In genomic region chr5:135930949-135931295, GRCh38 we compare ENCODE assay signal across 1 cellular context.
TF ChIP-seq lines count a peak whose summit lies in the region.

No MANE protein-coding gene starts in this region.

TF ChIP-seq in HepG2, 621 proteins besides CTCF, POLR2A, EP300 and RAD21 (continued from another document):
- TF ChIP-seq, protein P1, sequence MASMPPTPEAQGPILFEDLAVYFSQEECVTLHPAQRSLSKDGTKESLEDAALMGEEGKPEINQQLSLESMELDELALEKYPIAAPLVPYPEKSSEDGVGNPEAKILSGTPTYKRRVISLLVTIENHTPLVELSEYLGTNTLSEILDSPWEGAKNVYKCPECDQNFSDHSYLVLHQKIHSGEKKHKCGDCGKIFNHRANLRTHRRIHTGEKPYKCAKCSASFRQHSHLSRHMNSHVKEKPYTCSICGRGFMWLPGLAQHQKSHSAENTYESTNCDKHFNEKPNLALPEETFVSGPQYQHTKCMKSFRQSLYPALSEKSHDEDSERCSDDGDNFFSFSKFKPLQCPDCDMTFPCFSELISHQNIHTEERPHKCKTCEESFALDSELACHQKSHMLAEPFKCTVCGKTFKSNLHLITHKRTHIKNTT (CRISPR knock-in tag; IDR thresholded peaks at IDR 0.05), result no peak
- TF ChIP-seq ZNF101 (CRISPR knock-in tag; IDR thresholded peaks at IDR 0.05; ENCODE audit: borderline replicate concordance, low read depth) (no peak), ZNF788 (CRISPR knock-in tag; IDR thresholded peaks at IDR 0.05; ENCODE audit: borderline replicate concordance) (no peak), ZEB1 (IDR thresholded peaks at IDR 0.05; ENCODE audit: insufficient replicate concordance, low read depth) (peak; percentile 12), SOX6 (IDR thresholded peaks at IDR 0.05) (no peak), SOX6 (CRISPR knock-in tag; IDR thresholded peaks at IDR 0.05) (no peak), ZNF605 (CRISPR knock-in tag; IDR thresholded peaks at IDR 0.05) (0 out of 2 replicates have a peak, but pooled peaks have one; percentile 1), NFATC3 (CRISPR knock-in tag; IDR thresholded peaks at IDR 0.05) (no peak), EEA1 (CRISPR knock-in tag; IDR thresholded peaks at IDR 0.05; ENCODE audit: borderline replicate concordance) (no peak), ZNF746 (CRISPR knock-in tag; IDR thresholded peaks at IDR 0.05) (no peak), ZNF800 (CRISPR knock-in tag; IDR thresholded peaks at IDR 0.05) (peak; percentile 24), ERF (CRISPR knock-in tag; IDR thresholded peaks at IDR 0.05) (no peak), ZNF264 (CRISPR knock-in tag; IDR thresholded peaks at IDR 0.05) (no peak), ZNF326 (CRISPR knock-in tag; IDR thresholded peaks at IDR 0.05; ENCODE audit: borderline replicate concordance) (no peak), TBX2 (CRISPR knock-in tag; IDR thresholded peaks at IDR 0.05; ENCODE audit: borderline replicate concordance) (0 out of 2 replicates have a peak, but pooled peaks have one; percentile 8), IRF2 (CRISPR knock-in tag; IDR thresholded peaks at IDR 0.05) (no peak), SNRNP70 (IDR thresholded peaks at IDR 0.05; ENCODE audit: low read depth, low read length) (no peak), MAFF (IDR thresholded peaks at IDR 0.05; ENCODE audit: low read depth, low read length) (no peak)
- TF ChIP-seq, protein P2, sequence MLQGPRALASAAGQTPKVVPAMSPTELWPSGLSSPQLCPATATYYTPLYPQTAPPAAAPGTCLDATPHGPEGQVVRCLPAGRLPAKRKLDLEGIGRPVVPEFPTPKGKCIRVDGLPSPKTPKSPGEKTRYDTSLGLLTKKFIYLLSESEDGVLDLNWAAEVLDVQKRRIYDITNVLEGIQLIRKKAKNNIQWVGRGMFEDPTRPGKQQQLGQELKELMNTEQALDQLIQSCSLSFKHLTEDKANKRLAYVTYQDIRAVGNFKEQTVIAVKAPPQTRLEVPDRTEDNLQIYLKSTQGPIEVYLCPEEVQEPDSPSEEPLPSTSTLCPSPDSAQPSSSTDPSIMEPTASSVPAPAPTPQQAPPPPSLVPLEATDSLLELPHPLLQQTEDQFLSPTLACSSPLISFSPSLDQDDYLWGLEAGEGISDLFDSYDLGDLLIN (CRISPR knock-in tag; IDR thresholded peaks at IDR 0.05; ENCODE audit: borderline replicate concordance), result no peak
